Comparison of ENCODE assay signal across 9 cellular contexts in genomic region chr10:60733826-60734225, GRCh38. TPM values are rescaled to one million over a fixed set of nuclear protein-coding genes. Genes with fewer than 3 reads are reported as not detected.
DNase-seq lines count a peak whose midpoint lies in the region; ATAC-seq and TF ChIP-seq lines count a peak whose summit lies in the region.
"Had no signal": no experiment of that assay in that cellular context is flagged by ENCODE, and none has a peak within 500 bp of the region (broad histone marks: within the 10 kb centered on the region; RNA-seq: fewer than 3 reads in every experiment).

No MANE protein-coding gene starts in this region.

- H3K27ac ChIP-seq in heart left ventricle (no peak overlapping the region), urinary bladder (ENCODE audit: low read depth) (no peak overlapping the region)
- H3K27ac ChIP-seq: BLaER1 treated with 17β-estradiol and CSF1 and Interleukin-3, amounts not matched to agents 10 nM and 100 nM had no signal

- peaks cover 0 to 21% (median 10%) of the 10 kb centered on the region in 12 donors for H3K4me1 ChIP-seq in heart left ventricle
- peaks cover 15% of the 10 kb centered on the region for H3K4me1 ChIP-seq in mononuclear cell (ENCODE audit: insufficient read depth, low read length)
- H3K4me1 ChIP-seq in urinary bladder (ENCODE audit: insufficient read depth): no peaks in the 10 kb centered on the region

- H3K9me3 Mint-ChIP-seq in central memory CD8-positive, alpha-beta T cell: no peaks in the 10 kb centered on the region

- ATAC-seq in heart left ventricle (no peak), Right ventricle myocardium superior (ENCODE audit: poor library complexity) (no peak), HG03342 (IDR thresholded peaks at IDR 0.05; ENCODE audit: unreplicated experiment) (no peak)
- no peak for ATAC-seq in central memory CD8-positive, alpha-beta T cell (replicated peaks; ENCODE audit: extremely low read depth, poor library complexity, severe bottlenecking)

- DNase-seq in heart left ventricle (no peak), Right ventricle myocardium superior (no peak), NCI-H524 treated with DMSO at 0.1 percent for 48 hours (lab: John Stamatoyannopoulos, UW) (no peak), DMS153 (lab: John Stamatoyannopoulos, UW) (no peak)
- DNase-seq in central memory CD8-positive, alpha-beta T cell (ENCODE audit: low spot score in 2 of 2): no peak

- H3K36me3 ChIP-seq in heart left ventricle (no peaks in the 10 kb centered on the region), urinary bladder (ENCODE audit: insufficient read depth) (no peaks in the 10 kb centered on the region)
- H3K36me3 ChIP-seq: BLaER1 treated with 17β-estradiol and CSF1 and Interleukin-3, amounts not matched to agents 10 nM and 100 nM had no signal

- intact Hi-C loops in heart left ventricle (cut with DNase I): no loop called here
- intact Hi-C loops in Right ventricle myocardium superior (cut with DNase I): no loop called here

- no peak for TF ChIP-seq POLR2A in heart left ventricle (IDR thresholded peaks at IDR 0.05)

- 73 to 79% (median 77%) methylated on average over 11 of the region's 11 CpGs for WGBS in heart left ventricle, 4 donors
- 81% methylated on average over 11 of the region's 11 CpGs for WGBS in urinary bladder

- H3K36me3 Mint-ChIP-seq in central memory CD8-positive, alpha-beta T cell (ENCODE audit: insufficient read depth): peaks cover 8% of the 10 kb centered on the region

- H3K4me3 ChIP-seq in heart left ventricle: peak overlapping the region in 9 of 12 donors; percentile 45 to 65 (median 56)
- H3K4me3 ChIP-seq in mononuclear cell (ENCODE audit: low read length): peak overlapping the region; percentile 50
- peak overlapping the region; percentile 71 for H3K4me3 ChIP-seq in urinary bladder (ENCODE audit: low read depth, low read length)
- H3K4me3 ChIP-seq: BLaER1 treated with 17β-estradiol and CSF1 and Interleukin-3, amounts not matched to agents 10 nM and 100 nM had no signal

- H3K4me1 Mint-ChIP-seq in central memory CD8-positive, alpha-beta T cell: peaks cover 26% of the 10 kb centered on the region

- no peak for TF ChIP-seq CTCF in heart left ventricle (IDR thresholded peaks at IDR 0.05)

- H3K4me3 Mint-ChIP-seq in central memory CD8-positive, alpha-beta T cell: peak overlapping the region; percentile 94

- no peaks in the 10 kb centered on the region for H3K9me3 ChIP-seq in heart left ventricle
- H3K9me3 ChIP-seq in mononuclear cell (ENCODE audit: low read depth, low read length): no peaks in the 10 kb centered on the region

- peak overlapping the region; percentile 92 for H3K27ac Mint-ChIP-seq in central memory CD8-positive, alpha-beta T cell (ENCODE audit: low read depth)

- H3K27me3 Mint-ChIP-seq in central memory CD8-positive, alpha-beta T cell: no peaks in the 10 kb centered on the region

- H3K27me3 ChIP-seq in heart left ventricle: peaks cover 6 to 60% (median 34%) of the 10 kb centered on the region in 9 donors
- peaks cover 37% of the 10 kb centered on the region for H3K27me3 ChIP-seq in mononuclear cell (ENCODE audit: insufficient read depth, low read length)
- H3K27me3 ChIP-seq: BLaER1 treated with 17β-estradiol and CSF1 and Interleukin-3, amounts not matched to agents 10 nM and 100 nM had no signal

RNA-seq across cellular contexts. Expression of gene CDK1, which starts 44.5 kb away (rescaled TPM):
- total RNA-seq in heart left ventricle (10 to 100 TPM in 1 of 9 donors, 1 to 10 TPM in 3, under 1 TPM in 4, not detected in 1; 0.44 to 13.8 (median 1.1) TPM), Right ventricle myocardium superior (2.4 TPM), mononuclear cell (3.4 TPM), urinary bladder (66.8 TPM)
- polyA plus RNA-seq in heart left ventricle (1 to 10 TPM in 1 of 2 donors, under 1 TPM in 1; 0.96 to 1.0 TPM), urinary bladder (1.9 TPM)
